12 cellular contexts compared by ENCODE assay signal in the genomic region with DNA sequence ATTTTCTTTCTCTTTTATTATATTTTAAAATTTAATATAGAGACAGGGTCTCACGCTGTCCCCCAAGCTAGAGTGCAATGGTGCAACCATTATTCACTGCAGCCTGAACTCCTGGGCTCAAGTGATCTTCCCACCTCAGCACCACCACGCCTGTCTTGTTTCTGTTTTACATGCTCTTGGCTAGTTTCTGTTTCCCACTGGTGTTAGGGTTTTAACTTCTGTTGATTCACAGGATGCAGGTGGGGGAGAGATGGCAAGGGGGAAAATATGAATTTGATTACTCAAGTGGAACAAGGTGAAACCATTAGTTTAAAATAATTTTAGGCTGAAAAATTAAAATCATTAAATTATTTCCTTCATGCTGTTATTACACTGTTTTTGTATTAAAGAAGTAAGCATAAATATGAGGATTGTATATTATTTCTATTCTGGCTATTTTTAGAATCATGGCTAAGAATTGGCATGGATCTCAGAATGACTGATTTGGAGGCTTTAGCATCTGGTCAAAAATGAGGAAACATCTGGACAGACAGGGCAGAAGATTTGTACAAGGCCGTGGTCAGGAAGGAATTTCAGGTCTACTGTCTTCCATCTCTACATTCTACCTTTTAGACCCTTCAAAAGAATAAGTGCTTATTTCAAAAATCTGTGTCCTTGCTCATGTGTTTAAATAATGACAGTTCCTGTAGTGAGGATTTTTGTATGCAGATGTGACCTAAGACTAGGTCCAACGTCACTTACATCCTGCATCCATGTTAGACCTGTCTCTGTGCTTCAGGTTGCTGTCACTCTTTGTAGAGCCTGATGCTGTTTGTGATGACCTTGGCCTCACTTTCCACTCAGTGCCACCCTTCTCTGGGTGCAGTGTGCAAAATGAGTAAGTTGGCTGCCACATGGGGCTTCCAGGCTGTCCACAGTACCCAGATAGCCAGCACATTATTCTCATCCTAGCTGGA. TPM values are rescaled to one million over a fixed set of nuclear protein-coding genes. Genes with fewer than 3 reads are reported as not detected.
DNase-seq lines count a peak whose midpoint lies in the region; ATAC-seq and FAIRE-seq lines count a peak whose summit lies in the region.
"Had no signal": no experiment of that assay in that cellular context is flagged by ENCODE, and none has a peak within 500 bp of the region (broad histone marks: within the 10 kb centered on the region; RNA-seq: fewer than 3 reads in every experiment).

No MANE protein-coding gene starts in this region.

- no peak for FAIRE-seq in RCC 7860 (lab: Jason Lieb, UNC)
- FAIRE-seq: A549 had no signal

- H3K27me3 Mint-ChIP-seq in activated CD4-positive, alpha-beta T cell treated with anti-CD3 and anti-CD28 coated beads, Interleukin-2, amount 10 ng/mL, durations not matched to agents 7 days and 5 days, result no peaks in the 10 kb centered on the region

- H3K4me3 ChIP-seq in H7 (ENCODE audit: insufficient read depth, low read depth, low read length), result no peak overlapping the region
- H3K4me3 ChIP-seq: A549, left lung had no signal

- DNase-seq in activated CD4-positive, alpha-beta T cell treated with anti-CD3 and anti-CD28 coated beads, Interleukin-2, amount 10 ng/mL, durations not matched to agents 7 days and 5 days, result peak; percentile 8
- DNase-seq in activated CD4-positive, alpha-beta T cell treated with anti-CD3 and anti-CD28 coated beads, Interleukin-2, amount 50 U/mL, for 1 hour, result no peak
- DNase-seq in lung microvascular endothelial cell (ENCODE audit: low read depth in 2 of 2) (peak; percentile 18 to 40), H7 (no peak), RCC 7860 (ENCODE audit: low spot score) (no peak)
- no peak for DNase-seq in stimulated activated effector memory CD8-positive, alpha-beta T cell treated with anti-CD3 and anti-CD28 coated beads, Interleukin-12 subunit alpha, Interleukin-12 subunit beta, amount 100 ng/mL, for 72 hours (ENCODE audit: low spot score in 2 of 2)
- DNase-seq: erythroblast, left lung, T1000 had no signal

- CTCF ChIA-PET in activated CD4-positive, alpha-beta T cell treated with anti-CD3 and anti-CD28 coated beads, Interleukin-2, amount 10 ng/mL, durations not matched to agents 7 days and 5 days (lab: Charles Lee), result interaction anchor here (1.4 kb wide), 1 partner anchor 58 kb away, joined by 3 read pairs; no protein-coding TSS in a partner anchor

- ATAC-seq in GM21786 (IDR thresholded peaks at IDR 0.05; ENCODE audit: unreplicated experiment) (peak; percentile 49), HG03521 (IDR thresholded peaks at IDR 0.05; ENCODE audit: unreplicated experiment) (peak; percentile 51)
- ATAC-seq in stimulated activated effector memory CD8-positive, alpha-beta T cell treated with anti-CD3 and anti-CD28 coated beads, Interleukin-12 subunit alpha, Interleukin-12 subunit beta, amount 100 ng/mL, for 72 hours, result no peak
- ATAC-seq: A549, left lung had no signal

- peaks cover 12% of the 10 kb centered on the region for H3K4me1 Mint-ChIP-seq in activated CD4-positive, alpha-beta T cell treated with anti-CD3 and anti-CD28 coated beads, Interleukin-2, amount 10 ng/mL, durations not matched to agents 7 days and 5 days
- H3K4me1 Mint-ChIP-seq in stimulated activated effector memory CD8-positive, alpha-beta T cell treated with anti-CD3 and anti-CD28 coated beads, Interleukin-12 subunit alpha, Interleukin-12 subunit beta, amount 100 ng/mL, for 72 hours, result no peaks in the 10 kb centered on the region

- H3K36me3 Mint-ChIP-seq in activated CD4-positive, alpha-beta T cell treated with anti-CD3 and anti-CD28 coated beads, Interleukin-2, amount 10 ng/mL, durations not matched to agents 7 days and 5 days (ENCODE audit: low read depth), result no peaks in the 10 kb centered on the region
- peaks cover 6% of the 10 kb centered on the region for H3K36me3 Mint-ChIP-seq in stimulated activated effector memory CD8-positive, alpha-beta T cell treated with anti-CD3 and anti-CD28 coated beads, Interleukin-12 subunit alpha, Interleukin-12 subunit beta, amount 100 ng/mL, for 72 hours

- POLR2A ChIA-PET in activated CD4-positive, alpha-beta T cell treated with anti-CD3 and anti-CD28 coated beads, Interleukin-2, amount 10 ng/mL, durations not matched to agents 7 days and 5 days (lab: Charles Lee), result no interaction called here

- H3K9me3 Mint-ChIP-seq in activated CD4-positive, alpha-beta T cell treated with anti-CD3 and anti-CD28 coated beads, Interleukin-2, amount 10 ng/mL, durations not matched to agents 7 days and 5 days, result no peaks in the 10 kb centered on the region
- no peaks in the 10 kb centered on the region for H3K9me3 Mint-ChIP-seq in stimulated activated effector memory CD8-positive, alpha-beta T cell treated with anti-CD3 and anti-CD28 coated beads, Interleukin-12 subunit alpha, Interleukin-12 subunit beta, amount 100 ng/mL, for 72 hours

- H3K27ac Mint-ChIP-seq in activated CD4-positive, alpha-beta T cell treated with anti-CD3 and anti-CD28 coated beads, Interleukin-2, amount 10 ng/mL, durations not matched to agents 7 days and 5 days, result no peak overlapping the region
- H3K27ac Mint-ChIP-seq in stimulated activated effector memory CD8-positive, alpha-beta T cell treated with anti-CD3 and anti-CD28 coated beads, Interleukin-12 subunit alpha, Interleukin-12 subunit beta, amount 100 ng/mL, for 72 hours, result no peak overlapping the region

- no peak overlapping the region for H3K4me3 Mint-ChIP-seq in activated CD4-positive, alpha-beta T cell treated with anti-CD3 and anti-CD28 coated beads, Interleukin-2, amount 10 ng/mL, durations not matched to agents 7 days and 5 days
- H3K4me3 Mint-ChIP-seq in stimulated activated effector memory CD8-positive, alpha-beta T cell treated with anti-CD3 and anti-CD28 coated beads, Interleukin-12 subunit alpha, Interleukin-12 subunit beta, amount 100 ng/mL, for 72 hours, result no peak overlapping the region

- no peaks in the 10 kb centered on the region for H3K36me3 ChIP-seq in H7 (replicated peaks; ENCODE audit: control insufficient read depth, insufficient read depth, low read length)
- H3K36me3 ChIP-seq: left lung had no signal

- no peaks in the 10 kb centered on the region for H3K27me3 ChIP-seq in H7 (ENCODE audit: control insufficient read depth, insufficient read depth, low read length)
- H3K27me3 ChIP-seq: left lung had no signal

RNA-seq across cellular contexts. Expression of gene B3GNT2, which starts 54.9 kb away (rescaled TPM):
- 10 to 100 TPM; 28.0 to 30.6 TPM for total RNA-seq in activated CD4-positive, alpha-beta T cell treated with anti-CD3 and anti-CD28 coated beads, Interleukin-2, amount 10 ng/mL, durations not matched to agents 7 days and 5 days
- 15.9 and 17.3 TPM in 2 replicates for total RNA-seq in lung microvascular endothelial cell
- total RNA-seq in H7 (2014; rRNA removed; shearing (Covaris generic)), result 33.4 and 34.8 TPM in 2 replicates

Comparison
In these comparisons a context has a peak if more than half of its experiments do, and no peak if none do; other contexts are left out.
1. DNase-seq: peak in activated CD4-positive, alpha-beta T cell treated with anti-CD3 and anti-CD28 coated beads, Interleukin-2, amount 10 ng/mL, durations not matched to agents 7 days and 5 days (single experiment) and lung microvascular endothelial cell (2 of 2); none in activated CD4-positive, alpha-beta T cell treated with anti-CD3 and anti-CD28 coated beads, Interleukin-2, amount 50 U/mL, for 1 hour (single experiment), H7 (single experiment), RCC 7860 (single experiment) and stimulated activated effector memory CD8-positive, alpha-beta T cell treated with anti-CD3 and anti-CD28 coated beads, Interleukin-12 subunit alpha, Interleukin-12 subunit beta, amount 100 ng/mL, for 72 hours (0 of 2).